ENCODE assay signal across 8 cellular contexts in the genomic region with DNA sequence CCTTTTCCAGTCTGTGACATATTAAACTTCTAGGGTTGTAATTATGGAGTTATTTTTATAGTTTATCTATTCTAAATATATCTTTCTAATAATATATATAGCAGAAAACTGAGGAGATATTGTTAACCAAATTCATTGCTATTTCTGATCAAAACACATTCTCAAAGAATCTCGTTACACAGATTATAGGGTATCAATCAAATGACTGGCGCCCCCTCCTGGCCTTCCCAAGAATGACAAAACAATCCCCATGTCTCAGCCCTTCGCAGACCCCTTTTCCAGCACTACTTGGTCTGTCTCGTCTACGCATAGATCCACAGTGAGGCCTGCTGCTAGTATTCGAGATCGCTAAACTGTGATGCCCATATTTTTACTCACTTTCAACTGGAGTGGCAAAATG.
A peak's percentile ranks its signal among the peaks of the same experiment; 100 is the strongest.
DNase-seq lines count a peak whose midpoint lies in the region; ATAC-seq and TF ChIP-seq lines count a peak whose summit lies in the region.

No MANE protein-coding gene starts in this region.

- H3K27ac Mint-ChIP-seq in activated CD4-positive, alpha-beta memory T cell treated with anti-CD3 and anti-CD28 coated beads, Interleukin-2, amount 10 ng/mL, durations not matched to agents 7 days and 5 days, result no peak overlapping the region

- H3K27me3 Mint-ChIP-seq in activated CD4-positive, alpha-beta memory T cell treated with anti-CD3 and anti-CD28 coated beads, Interleukin-2, amount 10 ng/mL, durations not matched to agents 7 days and 5 days, result no peaks in the 10 kb centered on the region

- intact Hi-C loops in left ventricle myocardium inferior (cut with micrococcal nuclease), result no loop called here

- H3K27ac ChIP-seq in left ventricle myocardium inferior (replicated peaks), result no peak overlapping the region

- POLR2A ChIA-PET in HEK293T (lab: Yijun Ruan, JAX), result no interaction called here
- POLR2A ChIA-PET in activated CD4-positive, alpha-beta memory T cell treated with anti-CD3 and anti-CD28 coated beads, Interleukin-2, amount 10 ng/mL, durations not matched to agents 7 days and 5 days (lab: Charles Lee), result no interaction called here

- no peaks in the 10 kb centered on the region for H3K27me3 ChIP-seq in left ventricle myocardium inferior (ENCODE audit: low read depth)

- H3K4me3 ChIP-seq in left ventricle myocardium inferior, result no peak overlapping the region

- no peaks in the 10 kb centered on the region for H3K36me3 Mint-ChIP-seq in activated CD4-positive, alpha-beta memory T cell treated with anti-CD3 and anti-CD28 coated beads, Interleukin-2, amount 10 ng/mL, durations not matched to agents 7 days and 5 days (ENCODE audit: low read depth)

- H3K9me3 ChIP-seq in left ventricle myocardium inferior (replicated peaks), result no peaks in the 10 kb centered on the region

- no peaks in the 10 kb centered on the region for H3K4me1 Mint-ChIP-seq in activated CD4-positive, alpha-beta memory T cell treated with anti-CD3 and anti-CD28 coated beads, Interleukin-2, amount 10 ng/mL, durations not matched to agents 7 days and 5 days

- no peaks in the 10 kb centered on the region for H3K9me3 Mint-ChIP-seq in activated CD4-positive, alpha-beta memory T cell treated with anti-CD3 and anti-CD28 coated beads, Interleukin-2, amount 10 ng/mL, durations not matched to agents 7 days and 5 days

- no peaks in the 10 kb centered on the region for H3K4me1 ChIP-seq in left ventricle myocardium inferior

- H3K36me3 ChIP-seq in left ventricle myocardium inferior, result no peaks in the 10 kb centered on the region

- CTCF ChIA-PET in HEK293T (lab: Yijun Ruan, JAX), result interaction anchor here (0.7 to 1.0 kb wide), 2 partner anchors 17 to 73 kb away, joined by 3 to 4 read pairs; no protein-coding TSS in a partner anchor
- CTCF ChIA-PET in activated CD4-positive, alpha-beta memory T cell treated with anti-CD3 and anti-CD28 coated beads, Interleukin-2, amount 10 ng/mL, durations not matched to agents 7 days and 5 days (lab: Charles Lee), result no interaction called here

- ATAC-seq in stimulated activated naive CD8-positive, alpha-beta T cell treated with anti-CD3 and anti-CD28 coated beads, Interleukin-15, Interleukin-2, amounts not matched to agents 100 U/mL and 50 U/mL, for 24 hours, result no peak

- H3K4me3 Mint-ChIP-seq in activated CD4-positive, alpha-beta memory T cell treated with anti-CD3 and anti-CD28 coated beads, Interleukin-2, amount 10 ng/mL, durations not matched to agents 7 days and 5 days, result no peak overlapping the region

- peak; percentile 49 for TF ChIP-seq CTCF in left ventricle myocardium inferior (IDR thresholded peaks at IDR 0.05; ENCODE audit: borderline replicate concordance)

- DNase-seq in AG20443 (ENCODE audit: low spot score) (peak; percentile 6), HEK293T (ENCODE audit: extremely low spot score) (peak; percentile 57), left ventricle myocardium inferior (peak; percentile 19), HPDE6-E6E7 (ENCODE audit: extremely low spot score) (no peak), epidermal melanocyte (ENCODE audit: insufficient read length, low spot score) (no peak)
- DNase-seq in activated CD4-positive, alpha-beta memory T cell treated with anti-CD3 and anti-CD28 coated beads, Interleukin-2, amount 10 ng/mL, durations not matched to agents 7 days and 5 days, result peak; percentile 17
- peak; percentile 39 for DNase-seq in stimulated activated naive CD8-positive, alpha-beta T cell treated with anti-CD3 and anti-CD28 coated beads, Interleukin-15, Interleukin-2, amounts not matched to agents 100 U/mL and 50 U/mL, for 24 hours
- DNase-seq in effector CD4-positive, alpha-beta T cell, result no peak

TF ChIP-seq in HEK293T, 16 proteins besides CTCF, POLR2A, EP300 and RAD21:
- TF ChIP-seq ELF4 (IDR thresholded peaks at IDR 0.05), result no peak
- TF ChIP-seq, protein P1, sequence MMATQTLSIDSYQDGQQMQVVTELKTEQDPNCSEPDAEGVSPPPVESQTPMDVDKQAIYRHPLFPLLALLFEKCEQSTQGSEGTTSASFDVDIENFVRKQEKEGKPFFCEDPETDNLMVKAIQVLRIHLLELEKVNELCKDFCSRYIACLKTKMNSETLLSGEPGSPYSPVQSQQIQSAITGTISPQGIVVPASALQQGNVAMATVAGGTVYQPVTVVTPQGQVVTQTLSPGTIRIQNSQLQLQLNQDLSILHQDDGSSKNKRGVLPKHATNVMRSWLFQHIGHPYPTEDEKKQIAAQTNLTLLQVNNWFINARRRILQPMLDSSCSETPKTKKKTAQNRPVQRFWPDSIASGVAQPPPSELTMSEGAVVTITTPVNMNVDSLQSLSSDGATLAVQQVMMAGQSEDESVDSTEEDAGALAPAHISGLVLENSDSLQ (IDR thresholded peaks at IDR 0.05), result peak; percentile 46; the same call in 1 of the 2 replicates
- no peak for TF ChIP-seq BHLHE40 (IDR thresholded peaks at IDR 0.05; ENCODE audit: borderline replicate concordance)
TF ChIP-seq in HEK293T: peak in this region for 1.

Comparison
In these comparisons a context has a peak if more than half of its experiments do, and no peak if none do; other contexts are left out.
1. DNase-seq: peak in AG20443 (single experiment), HEK293T (single experiment), activated CD4-positive, alpha-beta memory T cell treated with anti-CD3 and anti-CD28 coated beads, Interleukin-2, amount 10 ng/mL, durations not matched to agents 7 days and 5 days (single experiment), left ventricle myocardium inferior (single experiment) and stimulated activated naive CD8-positive, alpha-beta T cell treated with anti-CD3 and anti-CD28 coated beads, Interleukin-15, Interleukin-2, amounts not matched to agents 100 U/mL and 50 U/mL, for 24 hours (single experiment); none in HPDE6-E6E7 (single experiment), effector CD4-positive, alpha-beta T cell (single experiment) and epidermal melanocyte (single experiment).